ENCODE assay signal across 8 cellular contexts in genomic region chr3:123960791-123961507, GRCh38. TPM values are rescaled to one million over a fixed set of nuclear protein-coding genes. Genes with fewer than 3 reads are reported as not detected.
A peak's percentile ranks its signal among the peaks of the same experiment; 100 is the strongest.
DNase-seq lines count a peak whose midpoint lies in the region; ATAC-seq and TF ChIP-seq lines count a peak whose summit lies in the region.

TSS of gene CCDC14 (minus strand) at chr3:123961229. CDS start at chr3:123961173, 56 bp downstream.

- ATAC-seq in GM18909 (IDR thresholded peaks at IDR 0.05; ENCODE audit: poor library complexity, unreplicated experiment) (peak; percentile 79), HG03159 (IDR thresholded peaks at IDR 0.05; ENCODE audit: unreplicated experiment) (peak; percentile 79), activated B cell treated with CpG ODN at 0.5 μM for 24 hours (ENCODE audit: low read depth) (peak; percentile 87)

- peaks cover 20% of the 10 kb centered on the region for H3K4me1 Mint-ChIP-seq in activated B cell treated with CpG ODN at 0.5 μM for 24 hours

- no peaks in the 10 kb centered on the region for H3K9me3 Mint-ChIP-seq in activated B cell treated with CpG ODN at 0.5 μM for 24 hours

- intact Hi-C loops in activated B cell treated with CpG ODN at 0.5 μM for 24 hours (cut with micrococcal nuclease): loop anchor here (10.0 kb wide), 1 partner anchor 376 kb away; the partner anchor contains the start of gene HACD2
- intact Hi-C loops in spleen (cut with DNase I; ENCODE audit: low total_unique reads): no loop called here

- WGBS in spleen, 5 donors: 0 to 1% (median 0%) methylated on average over 51 to 55 of the region's 55 CpGs

- peak in 1 of 3 donors; percentile 20 for TF ChIP-seq POLR2A in spleen (IDR thresholded peaks at IDR 0.05)

- H3K4me3 ChIP-seq in spleen: peak within 1 kb of the TSS; percentile 57 to 73 (median 64)

- peaks cover 0 to 39% (median 23%) of the 10 kb centered on the region in 6 donors for H3K4me1 ChIP-seq in spleen

- H3K27me3 Mint-ChIP-seq in activated B cell treated with CpG ODN at 0.5 μM for 24 hours: peaks cover 9% of the 10 kb centered on the region

- no peaks in the 10 kb centered on the region for H3K9me3 ChIP-seq in spleen

- peaks cover 0 to 4% (median 0%) of the 10 kb centered on the region in 6 donors for H3K36me3 ChIP-seq in spleen

- peak; percentile 91 for DNase-seq in AG08395 (ENCODE audit: low spot score)
- peak; percentile 82 for DNase-seq in NCI-H226
- DNase-seq in activated B cell treated with CpG ODN at 0.5 μM for 24 hours: peak; percentile 68
- peak in 60 of 61 donors; percentile 15 to 95 (median 85) for DNase-seq in caudate nucleus (lab: John Stamatoyannopoulos, UW)
- DNase-seq in inferior parietal cortex (ENCODE audit: extremely low spot score): peak; percentile 82
- DNase-seq in spleen: peak; percentile 94

- peak within 1 kb of the TSS; percentile 87 for H3K27ac Mint-ChIP-seq in activated B cell treated with CpG ODN at 0.5 μM for 24 hours

- peak within 1 kb of the TSS; percentile 26 for H3K27ac ChIP-seq in caudate nucleus (ENCODE audit: low read depth, low read length)
- H3K27ac ChIP-seq in spleen: peak within 1 kb of the TSS; percentile 39 to 86 (median 76)

- H3K36me3 Mint-ChIP-seq in activated B cell treated with CpG ODN at 0.5 μM for 24 hours (ENCODE audit: low read depth): peaks cover 8% of the 10 kb centered on the region

- POLR2A ChIA-PET in activated B cell treated with CpG ODN at 0.5 μM for 24 hours (lab: Charles Lee): interaction anchor here (1.1 kb wide), 1 partner anchor 20 kb away, joined by 4 read pairs; no protein-coding TSS in a partner anchor

- no peak for TF ChIP-seq CTCF in activated B cell treated with CpG ODN at 0.5 μM for 24 hours (IDR thresholded peaks at IDR 0.05)
- TF ChIP-seq CTCF in spleen (IDR thresholded peaks at IDR 0.05 in 8 of 11, conservative IDR thresholded peaks at IDR 0.05 in 3 of 11): no peak

- CTCF ChIA-PET in activated B cell treated with CpG ODN at 0.5 μM for 24 hours (lab: Charles Lee): interaction anchor here (0.6 to 1.6 kb wide), 2 partner anchors 8 to 19 kb away, joined by 3 to 6 read pairs; no protein-coding TSS in a partner anchor

- H3K27me3 ChIP-seq in spleen (replicated peaks in 1 of 7): peaks cover 0 to 12% (median 0%) of the 10 kb centered on the region in 7 donors

- H3K4me3 Mint-ChIP-seq in activated B cell treated with CpG ODN at 0.5 μM for 24 hours: peak within 1 kb of the TSS; percentile 98

RNA-seq across cellular contexts. Expression of gene CCDC14, which starts in this region (rescaled TPM):
- total RNA-seq in activated B cell treated with CpG ODN at 0.5 μM for 24 hours: 24.9 and 30.1 TPM in 2 replicates
- total RNA-seq in spleen: 10 to 100 TPM; 23.3 to 53.9 (median 31.4) TPM
- 10 to 100 TPM; 13.6 to 22.1 (median 17.0) TPM for polyA plus RNA-seq in spleen

Comparison
In these comparisons a context has a peak if more than half of its experiments do, and no peak if none do; other contexts are left out.
1. Peak in every context shown above with its lines: DNase-seq, ATAC-seq, H3K4me3 ChIP-seq and H3K27ac ChIP-seq.